ENCODE assay signal across 16 cellular contexts in genomic region chr3:110070539-110070916, GRCh38.
A peak's percentile ranks its signal among the peaks of the same experiment; 100 is the strongest.
DNase-seq lines count a peak whose midpoint lies in the region; ATAC-seq and TF ChIP-seq lines count a peak whose summit lies in the region.
"Had no signal": no experiment of that assay in that cellular context is flagged by ENCODE, and none has a peak within 500 bp of the region (broad histone marks: within the 10 kb centered on the region; RNA-seq: fewer than 3 reads in every experiment).

No MANE protein-coding gene starts in this region.

- H4K20me1 ChIP-seq in GM23248 (ENCODE audit: insufficient read depth), result no peaks in the 10 kb centered on the region
- no peaks in the 10 kb centered on the region for H4K20me1 ChIP-seq in MM.1S (ENCODE audit: insufficient read depth, low read length)

- no peaks in the 10 kb centered on the region for H3F3A ChIP-seq in GM23248 (ENCODE audit: insufficient read depth)
- H3F3A ChIP-seq in MM.1S (ENCODE audit: insufficient read depth, low read length), result peaks cover 18% of the 10 kb centered on the region

- TF ChIP-seq CTCF in MM.1S (IDR thresholded peaks at IDR 0.05; ENCODE audit: low read length) (no peak), gastroesophageal sphincter (IDR thresholded peaks at IDR 0.05) (no peak), coronary artery (IDR thresholded peaks at IDR 0.05) (no peak)

- H3K27me3 ChIP-seq in GM23248 (replicated peaks; ENCODE audit: insufficient read depth), result no peaks in the 10 kb centered on the region
- H3K27me3 ChIP-seq in MM.1S (replicated peaks; ENCODE audit: insufficient read depth, low read length), result no peaks in the 10 kb centered on the region
- no peaks in the 10 kb centered on the region for H3K27me3 ChIP-seq in gastroesophageal sphincter

- TF ChIP-seq EP300 in gastroesophageal sphincter (IDR thresholded peaks at IDR 0.05), result no peak

- no peaks in the 10 kb centered on the region for H3K9me2 ChIP-seq in GM23248 (ENCODE audit: insufficient read depth)
- no peaks in the 10 kb centered on the region for H3K9me2 ChIP-seq in MM.1S (replicated peaks; ENCODE audit: insufficient read depth, low read length)

- H3K4me1 ChIP-seq in GM23248 (ENCODE audit: insufficient read depth) (peaks cover 4% of the 10 kb centered on the region; the same call in 1 of the 2 replicates), MM.1S (ENCODE audit: low read length) (peaks cover 38% of the 10 kb centered on the region), gastroesophageal sphincter (no peaks in the 10 kb centered on the region)
- H3K4me1 ChIP-seq: Caco-2 had no signal

- H3K4me2 ChIP-seq in GM23248 (ENCODE audit: unreplicated experiment), result no peak overlapping the region
- H3K4me2 ChIP-seq in MM.1S (ENCODE audit: low read depth, low read length), result peak overlapping the region; percentile 30; the same call in 1 of the 2 replicates

- H3K9ac ChIP-seq in GM23248 (no peak overlapping the region), MM.1S (ENCODE audit: low read length) (peak overlapping the region; percentile 35; the same call in 1 of the 2 replicates)

- no peaks in the 10 kb centered on the region for H3K36me3 ChIP-seq in GM23248 (ENCODE audit: low read depth)
- no peaks in the 10 kb centered on the region for H3K36me3 ChIP-seq in MM.1S (replicated peaks; ENCODE audit: insufficient read depth, low read length)
- no peaks in the 10 kb centered on the region for H3K36me3 ChIP-seq in gastroesophageal sphincter

- no peak overlapping the region for H2AFZ ChIP-seq in GM23248
- no peak overlapping the region for H2AFZ ChIP-seq in MM.1S (ENCODE audit: low read length)

- ATAC-seq in gastroesophageal sphincter (no peak), HG02623 (IDR thresholded peaks at IDR 0.05; ENCODE audit: unreplicated experiment) (no peak)

- in situ Hi-C loops in GM23248 (cut with MboI), result no loop called here

- no peaks in the 10 kb centered on the region for H3K79me2 ChIP-seq in GM23248 (ENCODE audit: insufficient read depth)
- H3K79me2 ChIP-seq in MM.1S (ENCODE audit: low read length), result no peaks in the 10 kb centered on the region

- WGBS in GM23248 (ENCODE audit: low coverage in 1 of 2, low lambda C conversion rate in 2 of 2, missing lambda C conversion rate in 2 of 2), 2 experiments, result 72 to 77% methylated on average over 2 of the region's 2 CpGs
- WGBS in gastroesophageal sphincter (ENCODE audit: low coverage in 1 of 2), 2 donors, result 19 to 65% methylated on average over 2 of the region's 2 CpGs

- H3K9me3 ChIP-seq in GM23248 (ENCODE audit: low read depth) (no peaks in the 10 kb centered on the region), MM.1S (replicated peaks; ENCODE audit: insufficient read depth, low read length) (no peaks in the 10 kb centered on the region), gastroesophageal sphincter (no peaks in the 10 kb centered on the region)
- H3K9me3 ChIP-seq: Caco-2 had no signal

- DNase-seq in GM23248 (peak; percentile 0), MM.1S (no peak), astrocyte of the hippocampus (ENCODE audit: low read depth, low spot score) (peak; percentile 46), kidney tubule cell (ENCODE audit: low spot score) (peak; percentile 1), coronary artery (ENCODE audit: low spot score) (no peak)
- DNase-seq in activated naive CD4-positive, alpha-beta T cell treated with Interleukin-2 at 50 U/mL for 16 hours, result no peak
- DNase-seq: Caco-2; CD4-positive, CD25-positive, alpha-beta regulatory T cell; EL; KBM-7; NCI-H1048; NCI-H1436 treated with DMSO at 0.1 percent for 48 hours; NCI-H2029 treated with DMSO at 0.1 percent for 48 hours; NCI-H774 had no signal

- no peak overlapping the region for H3K27ac ChIP-seq in GM23248
- H3K27ac ChIP-seq in MM.1S (ENCODE audit: low read length), result peak overlapping the region; percentile 65
- no peak overlapping the region for H3K27ac ChIP-seq in gastroesophageal sphincter
- H3K27ac ChIP-seq in coronary artery, result no peak overlapping the region

- no peak for TF ChIP-seq POLR2A in gastroesophageal sphincter (IDR thresholded peaks at IDR 0.05)

- H3K4me3 ChIP-seq in GM23248 (no peak overlapping the region), MM.1S (ENCODE audit: low read length) (no peak overlapping the region), gastroesophageal sphincter (no peak overlapping the region), coronary artery (no peak overlapping the region)

Comparison
In these comparisons a context has a peak if more than half of its experiments do, and no peak if none do; other contexts are left out.
1. DNase-seq: peak in GM23248 (single experiment), astrocyte of the hippocampus (single experiment) and kidney tubule cell (single experiment); none in MM.1S (single experiment), coronary artery (single experiment) and activated naive CD4-positive, alpha-beta T cell treated with Interleukin-2 at 50 U/mL for 16 hours (single experiment).